In genomic region chr5:6218517-6218916, GRCh38 we compare ENCODE assay signal across 1 cellular context.
TF ChIP-seq lines count a peak whose summit lies in the region.

No MANE protein-coding gene starts in this region.

TF ChIP-seq in HepG2, 621 proteins besides CTCF, POLR2A, EP300 and RAD21:
- TF ChIP-seq NFE2L1 (CRISPR knock-in tag; IDR thresholded peaks at IDR 0.05; ENCODE audit: borderline replicate concordance) (no peak), ZNF317 (CRISPR knock-in tag; IDR thresholded peaks at IDR 0.05) (peak; percentile 74)
